ENCODE assay signal across 24 cellular contexts in genomic region chr9:101880846-101881245, GRCh38.
"Had no signal": no experiment of that assay in that cellular context is flagged by ENCODE, and none has a peak within 500 bp of the region (broad histone marks: within the 10 kb centered on the region; RNA-seq: fewer than 3 reads in every experiment).

No MANE protein-coding gene starts in this region.

- ATAC-seq: effector memory CD8-positive, alpha-beta T cell; esophagus mucosa; foreskin keratinocyte; gastrocnemius medialis; heart right ventricle; left cardiac atrium; left lung; left ventricle myocardium superior; lower lobe of right lung; mucosa of descending colon had no signal

- H3K9me3 ChIP-seq: colonic mucosa, esophagus squamous epithelium, gastrocnemius medialis, left lung, lower lobe of right lung, mucosa of descending colon had no signal

- H3K36me3 ChIP-seq: colonic mucosa, esophagus squamous epithelium, gastrocnemius medialis, heart right ventricle, left lung, lower lobe of right lung had no signal

- H3K4me1 ChIP-seq: colonic mucosa, esophagus squamous epithelium, foreskin keratinocyte, gastrocnemius medialis, heart right ventricle, left lung, lower lobe of right lung had no signal

- H3K27ac ChIP-seq: colonic mucosa, epithelial cell of prostate, esophagus squamous epithelium, foreskin keratinocyte, gastrocnemius medialis, heart right ventricle, left lung, lower lobe of right lung had no signal

- FAIRE-seq: endometrium, islet of Langerhans, keratinocyte had no signal

- DNase-seq: colonic mucosa; cortex of kidney; effector CD8-positive, alpha-beta T cell; effector memory CD8-positive, alpha-beta T cell; endodermal cell; erythroblast; esophagus squamous epithelium; foreskin keratinocyte; gastrocnemius medialis; glutamatergic neuron; head of caudate nucleus; heart right ventricle; hippocampal formation; left cardiac atrium; left lung; left ventricle myocardium superior; lower lobe of right lung; mesenchymal stem cell; mucosa of descending colon had no signal

- H3K27me3 ChIP-seq: colonic mucosa, foreskin keratinocyte, gastrocnemius medialis, heart right ventricle, left lung had no signal

- H3K4me3 ChIP-seq: colonic mucosa, esophagus squamous epithelium, gastrocnemius medialis, heart right ventricle, left lung, lower lobe of right lung, mucosa of descending colon had no signal
